Comparison of ENCODE assay signal across 8 cellular contexts in the genomic region with DNA sequence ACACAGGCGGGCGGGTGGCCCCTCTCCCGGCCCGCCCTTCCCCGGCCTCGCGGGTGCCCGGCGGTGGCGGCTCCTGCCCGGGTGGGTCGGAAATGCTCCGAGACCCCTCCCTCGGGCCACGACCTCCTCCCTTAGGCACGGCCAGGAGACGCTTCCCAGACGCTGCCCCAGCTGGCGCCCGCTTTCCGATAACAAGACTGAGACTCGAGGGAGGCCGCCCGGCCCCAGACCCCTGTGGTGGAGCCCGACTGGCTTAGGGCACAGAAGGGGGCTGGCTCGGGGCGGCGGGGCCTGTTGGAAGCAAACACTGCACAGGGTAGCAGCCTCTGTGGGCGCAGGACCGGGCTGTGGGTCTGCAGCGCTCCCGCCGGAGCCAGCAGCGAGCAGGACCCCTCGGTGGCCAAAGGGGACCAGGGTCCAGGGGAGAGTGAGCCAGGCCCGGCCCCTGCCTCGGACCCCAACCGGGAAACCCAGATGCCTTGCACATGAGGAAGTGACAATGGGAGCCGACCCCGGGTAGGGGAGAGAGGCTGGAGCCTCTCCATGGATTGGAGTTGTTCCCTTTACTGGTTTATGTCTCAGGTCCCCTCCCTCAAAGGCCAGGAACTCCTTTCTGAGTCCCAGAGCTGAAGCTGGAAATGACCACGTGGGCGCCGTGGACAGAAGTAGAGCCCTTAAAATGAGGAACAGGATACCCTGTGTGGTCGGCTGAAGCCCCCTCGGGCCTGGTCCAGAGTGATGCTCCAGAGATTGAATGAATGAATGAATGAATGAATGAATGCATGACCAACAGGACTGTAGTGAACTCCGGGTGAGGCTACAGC. TPM values are rescaled to one million over a fixed set of nuclear protein-coding genes. Genes with fewer than 3 reads are reported as not detected.
DNase-seq lines count a peak whose midpoint lies in the region; ATAC-seq, FAIRE-seq and TF ChIP-seq lines count a peak whose summit lies in the region.

No MANE protein-coding gene starts in this region.

- TF ChIP-seq EP300 in stomach (IDR thresholded peaks at IDR 0.05), result no peak

- H3K36me3 ChIP-seq in kidney (ENCODE audit: control insufficient read depth in 1 of 2, insufficient read depth in 2 of 2, low read length in 2 of 2) (no peaks in the 10 kb centered on the region), stomach (no peaks in the 10 kb centered on the region)

- WGBS in stomach, 5 donors, result 17 to 36% (median 21%) methylated on average over 13 to 46 of the region's 46 CpGs

- no peak overlapping the region for H3K27ac ChIP-seq in AG04450 (ENCODE audit: low read depth, low read length)
- no peak overlapping the region for H3K27ac ChIP-seq in kidney (ENCODE audit: low read depth in 2 of 2, low read length in 2 of 2)
- H3K27ac ChIP-seq in stomach, result peak overlapping the region in 4 of 5 donors; percentile 7 to 72 (median 48)

- H3K27me3 ChIP-seq in AG04450 (ENCODE audit: control insufficient read depth, insufficient read depth, low read length) (peaks cover 23% of the 10 kb centered on the region), stomach (no peaks in the 10 kb centered on the region)

- DNase-seq in AG04450 (ENCODE audit: low read depth, low spot score), result no peak
- peak; percentile 35 for DNase-seq in HuH-7.5 (ENCODE audit: low spot score)
- DNase-seq in astrocyte of the spinal cord (ENCODE audit: low read depth, low spot score), result no peak
- peak; percentile 83 for DNase-seq in kidney
- DNase-seq in stomach, result no peak
- no peak for DNase-seq in putamen (ENCODE audit: low spot score)
- no peak for DNase-seq in DMS79 treated with DMSO at 0.1 percent for 48 hours (lab: John Stamatoyannopoulos, UW)

- H3K4me3 ChIP-seq in AG04450 (ENCODE audit: low read depth, low read length) (peak overlapping the region; percentile 54), astrocyte of the spinal cord (ENCODE audit: low read depth, low read length) (peak overlapping the region; percentile 52), kidney (ENCODE audit: low read length in 2 of 2) (peak overlapping the region in 1 of 2 donors; percentile 29), stomach (peak overlapping the region; percentile 62 to 70 (median 66))

- TF ChIP-seq CTCF in AG04450 (IDR thresholded peaks at IDR 0.05; ENCODE audit: low read depth, low read length) (no peak), astrocyte of the spinal cord (IDR thresholded peaks at IDR 0.05; ENCODE audit: low read depth, low read length) (no peak), kidney (IDR thresholded peaks at IDR 0.05; ENCODE audit: borderline replicate concordance, extremely low read depth, insufficient read depth) (no peak), stomach (IDR thresholded peaks at IDR 0.05) (no peak)

- CTCF ChIA-PET in AG04450 (lab: Charles Lee), result interaction anchor here (0.7 to 1.5 kb wide), 3 partner anchors 8 to 222 kb away, joined by 3 to 6 read pairs (median 3); no protein-coding TSS in a partner anchor

- no peak for TF ChIP-seq POLR2A in stomach (IDR thresholded peaks at IDR 0.05)

- in situ Hi-C loops in astrocyte of the spinal cord (cut with HindIII; ENCODE audit: low sequenced_read_pairs), result no loop called here

- H3K9me3 ChIP-seq in AG04450 (ENCODE audit: control insufficient read depth, insufficient read depth, low read length) (no peaks in the 10 kb centered on the region; the same call in 1 of the 2 replicates), kidney (ENCODE audit: control insufficient read depth in 1 of 2, low read length in 2 of 2) (no peaks in the 10 kb centered on the region), stomach (no peaks in the 10 kb centered on the region)

- POLR2A ChIA-PET in AG04450 (lab: Yijun Ruan, JAX), result interaction anchor here (0.6 kb wide), 1 partner anchor 114 kb away, joined by 10 read pairs; no protein-coding TSS in a partner anchor

- H3K4me1 ChIP-seq in kidney (ENCODE audit: control insufficient read depth in 1 of 2, insufficient read depth in 1 of 2, low read depth in 1 of 2, low read length in 2 of 2) (peaks cover 0 to 7% of the 10 kb centered on the region in 2 donors), stomach (peaks cover 15 to 23% (median 22%) of the 10 kb centered on the region in 4 donors)

- peak; percentile 20 for ATAC-seq in GM19455 (IDR thresholded peaks at IDR 0.05; ENCODE audit: unreplicated experiment)

- intact Hi-C loops in kidney (cut with DNase I), result no loop called here
- intact Hi-C loops in stomach (cut with DNase I; ENCODE audit: low total_unique reads), result no loop called here

- no peak for FAIRE-seq in kidney (lab: Jason Lieb, UNC)

- H3K9ac ChIP-seq in kidney (ENCODE audit: low read length in 2 of 2), result no peak overlapping the region

RNA-seq across cellular contexts. Expression of gene ADCY7, which starts 19.8 kb away (rescaled TPM):
- polyA plus RNA-seq in AG04450 (2011; rRNA removed), result 8.5 and 9.7 TPM in 2 replicates
- 18.2 and 32.4 TPM in 2 replicates for polyA minus RNA-seq in AG04450 (2011; rRNA and poly(A)+ RNA removed)
- 40.5 TPM for total RNA-seq in kidney
- 0.86 TPM for polyA plus RNA-seq in kidney (ENCODE audit: insufficient read depth, low read depth, low replicate concordance)
- 100 to 1,000 TPM in 1 of 5 donors, 10 to 100 TPM in 4; 15.1 to 216 (median 33.3) TPM for total RNA-seq in stomach
- 1 to 10 TPM in 2 of 3 donors, under 1 TPM in 1; 0.76 to 4.4 (median 3.7) TPM for polyA plus RNA-seq in stomach

Comparison
In these comparisons a context has a peak if more than half of its experiments do, and no peak if none do; other contexts are left out.
1. DNase-seq: peak in HuH-7.5 (single experiment) and kidney (single experiment); none in AG04450 (single experiment), astrocyte of the spinal cord (single experiment), stomach (single experiment), putamen (single experiment) and DMS79 treated with DMSO at 0.1 percent for 48 hours (single experiment).
2. H3K27ac ChIP-seq: peak in stomach (4 of 5); none in AG04450 (single experiment) and kidney (0 of 2).